In genomic region chr6:100446922-100447899, GRCh38 we compare ENCODE assay signal across 11 cellular contexts. TPM values are rescaled to one million over a fixed set of nuclear protein-coding genes. Genes with fewer than 3 reads are reported as not detected.
DNase-seq lines count a peak whose midpoint lies in the region; ATAC-seq, FAIRE-seq and TF ChIP-seq lines count a peak whose summit lies in the region.
"Had no signal": no experiment of that assay in that cellular context is flagged by ENCODE, and none has a peak within 500 bp of the region (broad histone marks: within the 10 kb centered on the region; RNA-seq: fewer than 3 reads in every experiment).

No MANE protein-coding gene starts in this region.

- H2AFZ ChIP-seq in IMR-90 (replicated peaks; ENCODE audit: low read length, poor library complexity) (no peak overlapping the region), endothelial cell of umbilical vein (ENCODE audit: low read depth, low read length) (peak overlapping the region; percentile 64)

- H3K56ac ChIP-seq in IMR-90 (ENCODE audit: extremely low read depth, insufficient read depth, low read length), result no peak overlapping the region

- no peak overlapping the region for H2BK20ac ChIP-seq in IMR-90 (ENCODE audit: low read depth, low read length)

- no peaks in the 10 kb centered on the region for H3K79me2 ChIP-seq in endothelial cell of umbilical vein (ENCODE audit: control insufficient read depth, insufficient read depth, low read length)

- peaks cover 2% of the 10 kb centered on the region; the same call in 1 of the 2 replicates for H3K9me1 ChIP-seq in IMR-90 (ENCODE audit: insufficient read depth, low read length)
- no peaks in the 10 kb centered on the region for H3K9me1 ChIP-seq in endothelial cell of umbilical vein (replicated peaks; ENCODE audit: control insufficient read depth, extremely low read depth, insufficient read depth, low read length)

- no TSS peak for BruUV-seq in IMR-90 (replicated peaks; lab: Mats Ljungman, UMichigan)
- BruUV-seq in endothelial cell of umbilical vein (replicated peaks; lab: Mats Ljungman, UMichigan), result no TSS peak

- H3K4me2 ChIP-seq in IMR-90 (ENCODE audit: low read depth, low read length) (peak overlapping the region; percentile 11; the same call in 1 of the 2 replicates), endothelial cell of umbilical vein (ENCODE audit: insufficient read depth, low read length) (peak overlapping the region; percentile 44)

- POLR2A ChIA-PET in IMR-90 (lab: Charles Lee; ENCODE audit: unreplicated experiment) (no interaction called here), endothelial cell of umbilical vein (lab: Charles Lee) (no interaction called here)

- no peak overlapping the region for H3K4ac ChIP-seq in IMR-90 (ENCODE audit: low read depth, low read length)

- peak; percentile 82 for FAIRE-seq in endothelial cell of umbilical vein (lab: Jason Lieb, UNC)
- no peak for FAIRE-seq in frontal cortex (lab: Jason Lieb, UNC)
- FAIRE-seq: GM12891 had no signal

- DNase-seq in GM13976 (ENCODE audit: low spot score), result peak; percentile 21
- no peak for DNase-seq in IMR-90
- no peak for DNase-seq in endothelial cell of umbilical vein (ENCODE audit: low read depth, low spot score)
- peak; percentile 78 for DNase-seq in posterior vena cava (ENCODE audit: low spot score)
- DNase-seq in GOT3 (lab: John Stamatoyannopoulos, UW), result no peak
- DNase-seq in frontal cortex (ENCODE audit: low spot score in 2 of 2), result no peak
- no peak for DNase-seq in stimulated activated CD4-positive, alpha-beta T cell treated with anti-CD3 and anti-CD28 coated beads, Interleukin-4, amount 100 ng/mL, for 4 hours
- DNase-seq: activated T-cell treated with anti-CD3 and anti-CD28 coated beads for 4 hours had no signal

- WGBS in IMR-90 (ENCODE audit: extremely low coverage in 2 of 2, insufficient read length in 1 of 2), 2 experiments, result 8% methylated on average over 8 of the region's 41 CpGs; no CpG with 5 or more reads in 1 of the 2 experiments

- H3K9me3 ChIP-seq in IMR-90 (ENCODE audit: control insufficient read depth, insufficient read depth, low read length), result peaks cover 26% of the 10 kb centered on the region
- H3K9me3 ChIP-seq in endothelial cell of umbilical vein (replicated peaks; ENCODE audit: control insufficient read depth, insufficient read depth, low read length), result no peaks in the 10 kb centered on the region

- H2AK5ac ChIP-seq in IMR-90 (ENCODE audit: low read depth, low read length), result no peak overlapping the region

- peaks cover 81% of the 10 kb centered on the region for H3K27me3 ChIP-seq in IMR-90 (ENCODE audit: control insufficient read depth, insufficient read depth, low read length)
- peaks cover 36 to 55% of the 10 kb centered on the region in 2 experiments for H3K27me3 ChIP-seq in endothelial cell of umbilical vein (ENCODE audit: control insufficient read depth in 2 of 2, insufficient read depth in 2 of 2, low read length in 2 of 2)

- peaks cover 2% of the 10 kb centered on the region; the same call in 1 of the 2 replicates for H3K4me1 ChIP-seq in IMR-90 (ENCODE audit: control insufficient read depth, insufficient read depth, low read length)
- H3K4me1 ChIP-seq in endothelial cell of umbilical vein (ENCODE audit: control insufficient read depth, extremely low read depth, insufficient read depth, low read length), result peaks cover 11% of the 10 kb centered on the region

- in situ Hi-C loops in GM13976 (cut with MboI; ENCODE audit: low sequenced_read_pairs, unreplicated experiment) (no loop called here), IMR-90 (cut with MboI; ENCODE audit: low sequenced_read_pairs) (no loop called here)

- no peak for TF ChIP-seq RAD21 in IMR-90 (IDR thresholded peaks at IDR 0.05; ENCODE audit: low read length)

- H2BK120ac ChIP-seq in IMR-90 (ENCODE audit: low read depth, low read length), result no peak overlapping the region

- no peak overlapping the region for H2BK15ac ChIP-seq in IMR-90 (ENCODE audit: low read depth, low read length)

- H3K18ac ChIP-seq in IMR-90 (ENCODE audit: low read depth, low read length), result no peak overlapping the region

- H3K23ac ChIP-seq in IMR-90 (ENCODE audit: low read depth, low read length), result no peak overlapping the region

- no peak overlapping the region for H2AK9ac ChIP-seq in IMR-90 (replicated peaks; ENCODE audit: low read depth, low read length, poor library complexity)

- CTCF ChIA-PET in IMR-90 (lab: Yijun Ruan, JAX), result no interaction called here
- CTCF ChIA-PET in endothelial cell of umbilical vein (lab: Charles Lee), result interaction anchor here (0.8 to 3.0 kb wide), 5 partner anchors 14 to 330 kb away, joined by 3 to 17 read pairs (median 6); no protein-coding TSS in a partner anchor

- H3K36me3 ChIP-seq in IMR-90 (ENCODE audit: control insufficient read depth, insufficient read depth, low read length) (no peaks in the 10 kb centered on the region), endothelial cell of umbilical vein (ENCODE audit: control insufficient read depth in 2 of 2, extremely low read depth in 1 of 2, insufficient read depth in 2 of 2, low read length in 2 of 2) (no peaks in the 10 kb centered on the region)

- no peak overlapping the region for H4K5ac ChIP-seq in IMR-90 (ENCODE audit: low read depth, low read length)

- H3K4me3 ChIP-seq in IMR-90 (ENCODE audit: insufficient read depth, low read depth, low read length) (no peak overlapping the region), endothelial cell of umbilical vein (replicated peaks in 1 of 3; ENCODE audit: insufficient read depth in 1 of 3, low read depth in 1 of 3, low read length in 3 of 3) (peak overlapping the region in 2 of 3 experiments; percentile 12 to 23)

- intact Hi-C loops in IMR-90 (cut with micrococcal nuclease) (loop anchor here (5.0 kb wide), 1 partner anchor 220 kb away; no protein-coding TSS in a partner anchor), endothelial cell of umbilical vein (cut with micrococcal nuclease) (no loop called here), posterior vena cava (cut with DNase I) (no loop called here)

- ATAC-seq in IMR-90 (ENCODE audit: low read depth), result peak; percentile 35; the same call in 1 of the 2 replicates
- no peak for ATAC-seq in GM19023 (IDR thresholded peaks at IDR 0.05; ENCODE audit: unreplicated experiment)

- no peak for TF ChIP-seq CTCF in GM13976 (IDR thresholded peaks at IDR 0.05; ENCODE audit: borderline replicate concordance, control extremely low read depth, extremely low read depth, insufficient read depth, missing control alignments)
- TF ChIP-seq CTCF in IMR-90 (conservative IDR thresholded peaks at IDR 0.05; ENCODE audit: low read depth, low read length), result no peak
- no peak for TF ChIP-seq CTCF in endothelial cell of umbilical vein (IDR thresholded peaks at IDR 0.05; ENCODE audit: extremely low read depth in 1 of 2, insufficient read depth in 1 of 2, low read depth in 1 of 2, low read length in 2 of 2)

- H3K9ac ChIP-seq in IMR-90 (ENCODE audit: low read depth, low read length) (no peak overlapping the region), endothelial cell of umbilical vein (replicated peaks; ENCODE audit: extremely low read depth, insufficient read depth, low read length) (no peak overlapping the region)

- H2BK5ac ChIP-seq in IMR-90 (ENCODE audit: low read depth, low read length, poor library complexity, severe bottlenecking), result no peak overlapping the region

- H3K79me1 ChIP-seq in IMR-90 (ENCODE audit: low read depth in 1 of 2, low read length in 2 of 2), result no peaks in the 10 kb centered on the region

- H4K20me1 ChIP-seq in IMR-90 (ENCODE audit: insufficient read depth, low read length) (peaks cover 8% of the 10 kb centered on the region; the same call in 1 of the 2 replicates), endothelial cell of umbilical vein (replicated peaks; ENCODE audit: control insufficient read depth, extremely low read depth, insufficient read depth, low read length) (no peaks in the 10 kb centered on the region)

- H3K27ac ChIP-seq in IMR-90 (ENCODE audit: insufficient read depth, low read length), result no peak overlapping the region
- H3K27ac ChIP-seq in endothelial cell of umbilical vein (ENCODE audit: insufficient read depth, low read depth, low read length), result no peak overlapping the region

- dilution Hi-C loops in IMR-90 (cut with HindIII; ENCODE audit: low sequenced_read_pairs, unreplicated experiment), result no loop called here
- dilution Hi-C loops in endothelial cell of umbilical vein (cut with MboI; ENCODE audit: extremely low pct_ligation_motif_present, low sequenced_read_pairs), result no loop called here

- H3K14ac ChIP-seq in IMR-90 (replicated peaks; ENCODE audit: low read depth, low read length), result no peak overlapping the region

- H4K91ac ChIP-seq in IMR-90 (ENCODE audit: insufficient read depth, low read depth, low read length), result no peak overlapping the region

- TF ChIP-seq POLR2A in IMR-90 (IDR thresholded peaks at IDR 0.05; ENCODE audit: low read depth, low read length) (no peak), endothelial cell of umbilical vein (IDR thresholded peaks at IDR 0.05; ENCODE audit: low read depth, low read length) (no peak)

- no peak overlapping the region for H4K8ac ChIP-seq in IMR-90 (ENCODE audit: low read depth in 2 of 2, low read length in 2 of 2)

TF ChIP-seq in IMR-90, 13 proteins besides CTCF, POLR2A, EP300 and RAD21 (continues in another document):
- TF ChIP-seq MAZ (IDR thresholded peaks at IDR 0.05; ENCODE audit: borderline replicate concordance, low read depth, low read length), result no peak

TF ChIP-seq in endothelial cell of umbilical vein, 7 proteins besides CTCF, POLR2A, EP300 and RAD21:
- no peak for TF ChIP-seq GATA2 (IDR thresholded peaks at IDR 0.05; ENCODE audit: insufficient read depth, insufficient read length, low read depth, low read length)
- no peak for TF ChIP-seq FOS (IDR thresholded peaks at IDR 0.05; ENCODE audit: borderline replicate concordance, insufficient read depth, low read length)

RNA-seq across cellular contexts. Expression of gene SIM1, which starts 17.5 kb away (rescaled TPM):
- total RNA-seq in IMR-90 (2012; rRNA removed), result not detected in 2 replicates
- not detected in 2 replicates for polyA plus RNA-seq in IMR-90 (2012; rRNA removed)
- not detected in 2 replicates for polyA plus RNA-seq in IMR-90 (2012; cell fraction: cytosol; rRNA removed)
- not detected in 2 replicates for polyA plus RNA-seq in IMR-90 (2012; cell fraction: nucleus; rRNA removed; ENCODE audit: low replicate concordance)
- total RNA-seq in endothelial cell of umbilical vein, result 0.29 and 0.39 TPM in 2 replicates
- polyA plus RNA-seq in endothelial cell of umbilical vein, result 0.11 and 0.14 TPM in 2 replicates
- polyA plus RNA-seq in endothelial cell of umbilical vein (2011; cell fraction: cytosol; rRNA removed), result 0.14 and 0.21 TPM in 2 replicates
- 0.34 and 0.41 TPM in 2 replicates for polyA plus RNA-seq in endothelial cell of umbilical vein (2011; cell fraction: nucleus; rRNA removed)
- polyA plus RNA-seq in endothelial cell of umbilical vein (2012), result 0.37 and 0.55 TPM in 2 replicates
- polyA minus RNA-seq in endothelial cell of umbilical vein, result 0.53 and 0.63 TPM in 2 replicates
- polyA minus RNA-seq in endothelial cell of umbilical vein (2011; cell fraction: cytosol; rRNA and poly(A)+ RNA removed), result not detected
- polyA minus RNA-seq in endothelial cell of umbilical vein (2011; cell fraction: nucleus; rRNA and poly(A)+ RNA removed), result 0.87 and 1.6 TPM in 2 replicates
- total RNA-seq in posterior vena cava, result not detected
- total RNA-seq in frontal cortex, result not detected
- total RNA-seq: RPMI7951 had no signal

Comparison
In these comparisons a context has a peak if more than half of its experiments do, and no peak if none do; other contexts are left out.
1. DNase-seq: peak in GM13976 (single experiment) and posterior vena cava (single experiment); none in IMR-90 (single experiment), endothelial cell of umbilical vein (single experiment), GOT3 (single experiment), frontal cortex (0 of 2) and stimulated activated CD4-positive, alpha-beta T cell treated with anti-CD3 and anti-CD28 coated beads, Interleukin-4, amount 100 ng/mL, for 4 hours (0 of 2).